In the genomic region with DNA sequence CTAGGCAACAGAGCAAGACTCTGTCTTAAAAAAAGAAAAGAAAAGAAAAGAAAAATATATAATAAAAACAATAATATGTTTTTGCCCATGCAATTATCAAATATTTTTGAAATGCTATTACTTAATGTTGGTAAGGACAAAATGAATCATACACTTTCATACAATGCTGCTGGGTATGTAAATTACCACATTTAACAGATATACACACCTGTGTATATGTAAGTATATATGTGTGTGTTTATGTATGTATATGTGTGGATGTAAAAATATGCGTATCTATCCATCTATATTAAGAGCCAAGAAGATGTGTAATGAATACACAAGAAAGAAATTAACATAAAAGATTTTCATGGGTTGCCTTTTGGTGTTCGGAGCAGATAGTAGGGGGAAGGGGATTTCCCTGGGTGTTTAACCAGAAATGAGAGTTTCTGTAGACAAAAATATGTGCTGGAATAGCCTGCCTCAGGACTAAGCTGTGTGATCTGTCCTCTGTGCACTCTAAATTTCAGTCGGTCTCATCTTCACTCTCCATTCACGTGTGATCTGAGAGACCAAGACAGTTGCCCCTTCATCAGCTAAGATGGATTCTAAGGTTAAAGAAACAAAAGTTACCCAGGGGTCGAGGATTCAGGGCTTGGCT, we compare ENCODE assay signal across 25 cellular contexts.
DNase-seq lines count a peak whose midpoint lies in the region; ATAC-seq and TF ChIP-seq lines count a peak whose summit lies in the region.
"Had no signal": no experiment of that assay in that cellular context is flagged by ENCODE, and none has a peak within 500 bp of the region (broad histone marks: within the 10 kb centered on the region; RNA-seq: fewer than 3 reads in every experiment).

No MANE protein-coding gene starts in this region.

- no peak for DNase-seq in natural killer cell treated with Interleukin-12 subunit alpha and Interleukin-12 subunit beta and Interleukin-15 and Interleukin-18, amount 100 ng/mL, for 72 hours (ENCODE audit: low spot score)
- DNase-seq in natural killer cell (no peak), transverse colon (no peak), retina (no peak)
- DNase-seq in activated CD4-positive, alpha-beta memory T cell treated with anti-CD3 and anti-CD28 coated beads for 36 hours, result no peak
- DNase-seq in central memory CD8-positive, alpha-beta T cell (ENCODE audit: low spot score in 2 of 2), result no peak
- DNase-seq: activated CD8-positive, alpha-beta memory T cell treated with anti-CD3 and anti-CD28 coated beads for 24 hours; anterior cingulate cortex; cortex of kidney; gastrocnemius medialis; mesenchymal stem cell; NCI-H1105; NCI-H2029; NCI-H226; NCI-H748 treated with DMSO at 0.1 percent for 48 hours; occipital lobe; RPMI8226; testis had no signal

- H3K4me1 Mint-ChIP-seq in natural killer cell treated with Interleukin-12 subunit alpha and Interleukin-12 subunit beta and Interleukin-15 and Interleukin-18, amount 100 ng/mL, for 72 hours (ENCODE audit: low read depth in 2 of 2), result peaks cover 71 to 73% of the 10 kb centered on the region in 2 donors
- peaks cover 80 to 83% of the 10 kb centered on the region in 2 donors for H3K4me1 Mint-ChIP-seq in natural killer cell
- peaks cover 80% of the 10 kb centered on the region for H3K4me1 Mint-ChIP-seq in activated CD4-positive, alpha-beta memory T cell treated with anti-CD3 and anti-CD28 coated beads for 36 hours (ENCODE audit: low read depth)
- H3K4me1 Mint-ChIP-seq in central memory CD8-positive, alpha-beta T cell, result peaks cover 78% of the 10 kb centered on the region

- H3K27me3 Mint-ChIP-seq in natural killer cell treated with Interleukin-12 subunit alpha and Interleukin-12 subunit beta and Interleukin-15 and Interleukin-18, amount 100 ng/mL, for 72 hours, result no peaks in the 10 kb centered on the region
- no peaks in the 10 kb centered on the region for H3K27me3 Mint-ChIP-seq in natural killer cell (ENCODE audit: low read depth in 2 of 2)
- H3K27me3 Mint-ChIP-seq in activated CD4-positive, alpha-beta memory T cell treated with anti-CD3 and anti-CD28 coated beads for 36 hours, result no peaks in the 10 kb centered on the region
- no peaks in the 10 kb centered on the region for H3K27me3 Mint-ChIP-seq in central memory CD8-positive, alpha-beta T cell

- intact Hi-C loops in natural killer cell (cut with micrococcal nuclease), result no loop called here
- intact Hi-C loops in activated CD4-positive, alpha-beta memory T cell treated with anti-CD3 and anti-CD28 coated beads for 36 hours (cut with micrococcal nuclease), result loop anchor here (1.0 to 5.0 kb wide), 4 partner anchors 11 to 148 kb away; no protein-coding TSS in a partner anchor
- intact Hi-C loops in transverse colon (cut with DNase I; ENCODE audit: low total_unique reads), result no loop called here

- WGBS in transverse colon (ENCODE audit: low coverage in 1 of 2), 2 donors, result 70 to 74% methylated on average over 3 to 5 of the region's 5 CpGs

- in situ Hi-C loops in transverse colon (cut with MboI; ENCODE audit: low pct_ligation_motif_present in 1 of 4, low pct_unique_long_range_greater_than_20kb in 1 of 4, low sequenced_read_pairs in 3 of 4), result no loop called here

- no peak overlapping the region for H3K4me3 ChIP-seq in transverse colon
- H3K4me3 ChIP-seq: cardiac muscle cell, gastrocnemius medialis, hepatocyte, skin epidermis, testis had no signal

- no peaks in the 10 kb centered on the region for H3K9me3 ChIP-seq in transverse colon
- H3K9me3 ChIP-seq: gastrocnemius medialis, testis had no signal

- H3K4me1 ChIP-seq in transverse colon, result no peaks in the 10 kb centered on the region
- H3K4me1 ChIP-seq: testis had no signal

- no peaks in the 10 kb centered on the region for H3K9me3 Mint-ChIP-seq in natural killer cell treated with Interleukin-12 subunit alpha and Interleukin-12 subunit beta and Interleukin-15 and Interleukin-18, amount 100 ng/mL, for 72 hours
- H3K9me3 Mint-ChIP-seq in natural killer cell, result no peaks in the 10 kb centered on the region
- H3K9me3 Mint-ChIP-seq in activated CD4-positive, alpha-beta memory T cell treated with anti-CD3 and anti-CD28 coated beads for 36 hours, result no peaks in the 10 kb centered on the region
- H3K9me3 Mint-ChIP-seq in central memory CD8-positive, alpha-beta T cell, result no peaks in the 10 kb centered on the region

- H3K27me3 ChIP-seq in transverse colon, result no peaks in the 10 kb centered on the region
- H3K27me3 ChIP-seq: cardiac muscle cell, gastrocnemius medialis, testis had no signal

- no peak for TF ChIP-seq POLR2A in transverse colon (IDR thresholded peaks at IDR 0.05)

- peaks cover 4% of the 10 kb centered on the region for H3K36me3 Mint-ChIP-seq in natural killer cell treated with Interleukin-12 subunit alpha and Interleukin-12 subunit beta and Interleukin-15 and Interleukin-18, amount 100 ng/mL, for 72 hours
- peaks cover 6% of the 10 kb centered on the region for H3K36me3 Mint-ChIP-seq in natural killer cell
- H3K36me3 Mint-ChIP-seq in activated CD4-positive, alpha-beta memory T cell treated with anti-CD3 and anti-CD28 coated beads for 36 hours, result peaks cover 17% of the 10 kb centered on the region
- peaks cover 21% of the 10 kb centered on the region for H3K36me3 Mint-ChIP-seq in central memory CD8-positive, alpha-beta T cell (ENCODE audit: insufficient read depth)

- POLR2A ChIA-PET in activated CD4-positive, alpha-beta memory T cell treated with anti-CD3 and anti-CD28 coated beads for 36 hours (lab: Charles Lee), result interaction anchor here (1.0 to 2.3 kb wide), 3 partner anchors 12 to 17 kb away, joined by 3 to 10 read pairs (median 3); no protein-coding TSS in a partner anchor

- CTCF ChIA-PET in activated CD4-positive, alpha-beta memory T cell treated with anti-CD3 and anti-CD28 coated beads for 36 hours (lab: Charles Lee), result interaction anchor here (0.6 to 2.0 kb wide), 3 partner anchors 12 to 64 kb away, joined by 3 to 8 read pairs (median 3); no protein-coding TSS in a partner anchor

- TF ChIP-seq CTCF in natural killer cell (IDR thresholded peaks at IDR 0.05), result no peak
- no peak for TF ChIP-seq CTCF in transverse colon (IDR thresholded peaks at IDR 0.05)

- H3K36me3 ChIP-seq in transverse colon, result no peaks in the 10 kb centered on the region
- H3K36me3 ChIP-seq: cardiac muscle cell, gastrocnemius medialis had no signal

- peak overlapping the region; percentile 41 for H3K4me3 Mint-ChIP-seq in natural killer cell treated with Interleukin-12 subunit alpha and Interleukin-12 subunit beta and Interleukin-15 and Interleukin-18, amount 100 ng/mL, for 72 hours
- H3K4me3 Mint-ChIP-seq in natural killer cell, result no peak overlapping the region
- H3K4me3 Mint-ChIP-seq in activated CD4-positive, alpha-beta memory T cell treated with anti-CD3 and anti-CD28 coated beads for 36 hours, result peak overlapping the region; percentile 24
- no peak overlapping the region for H3K4me3 Mint-ChIP-seq in central memory CD8-positive, alpha-beta T cell

- peak in 1 of 2 donors; percentile 71 for ATAC-seq in natural killer cell treated with Interleukin-12 subunit alpha and Interleukin-12 subunit beta and Interleukin-15 and Interleukin-18, amount 100 ng/mL, for 72 hours
- ATAC-seq in natural killer cell (no peak), HG02610 (IDR thresholded peaks at IDR 0.05; ENCODE audit: unreplicated experiment) (no peak)
- no peak for ATAC-seq in central memory CD8-positive, alpha-beta T cell (replicated peaks; ENCODE audit: extremely low read depth, poor library complexity, severe bottlenecking)
- ATAC-seq: gastrocnemius medialis, left lobe of liver had no signal

- no peak for TF ChIP-seq EP300 in transverse colon (IDR thresholded peaks at IDR 0.05; ENCODE audit: low read depth)

- H3K27ac ChIP-seq in transverse colon, result no peak overlapping the region
- H3K27ac ChIP-seq: C4-2B, cardiac muscle cell, gastrocnemius medialis, hepatocyte, skin epidermis, testis, VCaP had no signal

- H3K27ac Mint-ChIP-seq in natural killer cell treated with Interleukin-12 subunit alpha and Interleukin-12 subunit beta and Interleukin-15 and Interleukin-18, amount 100 ng/mL, for 72 hours, result peak overlapping the region; percentile 52 to 60
- peak overlapping the region in 1 of 2 donors; percentile 1 for H3K27ac Mint-ChIP-seq in natural killer cell
- peak overlapping the region; percentile 75 for H3K27ac Mint-ChIP-seq in activated CD4-positive, alpha-beta memory T cell treated with anti-CD3 and anti-CD28 coated beads for 36 hours
- peak overlapping the region; percentile 44 for H3K27ac Mint-ChIP-seq in central memory CD8-positive, alpha-beta T cell (ENCODE audit: low read depth)

Comparison
In these comparisons a context has a peak if more than half of its experiments do, and no peak if none do; other contexts are left out.
1. H3K4me3 Mint-ChIP-seq: peak in natural killer cell treated with Interleukin-12 subunit alpha and Interleukin-12 subunit beta and Interleukin-15 and Interleukin-18, amount 100 ng/mL, for 72 hours (single experiment) and activated CD4-positive, alpha-beta memory T cell treated with anti-CD3 and anti-CD28 coated beads for 36 hours (single experiment); none in natural killer cell (single experiment) and central memory CD8-positive, alpha-beta T cell (single experiment).